Comparison of ENCODE assay signal across 11 cellular contexts in the genomic region with DNA sequence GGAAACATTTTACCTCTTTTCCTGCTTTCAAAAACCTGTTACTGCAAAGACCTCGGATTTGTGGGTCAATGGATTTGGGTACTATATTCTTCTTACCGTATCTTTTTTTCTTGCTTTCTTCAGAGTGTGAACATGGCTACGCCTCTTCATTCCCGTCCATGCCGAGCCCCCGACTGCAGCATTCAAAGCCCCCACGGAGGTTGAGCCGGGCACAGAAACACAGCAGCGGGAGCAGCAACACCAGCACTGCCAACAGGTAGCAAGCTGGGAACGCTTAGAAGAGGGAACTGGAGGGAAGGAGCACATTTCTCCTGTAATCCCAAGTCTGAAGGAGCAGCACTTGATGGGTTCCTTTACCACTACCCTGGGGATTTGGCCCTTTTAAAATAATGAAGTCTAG. TPM values are rescaled to one million over a fixed set of nuclear protein-coding genes. Genes with fewer than 3 reads are reported as not detected.
DNase-seq lines count a peak whose midpoint lies in the region; ATAC-seq and TF ChIP-seq lines count a peak whose summit lies in the region.
"Had no signal": no experiment of that assay in that cellular context is flagged by ENCODE, and none has a peak within 500 bp of the region (broad histone marks: within the 10 kb centered on the region; RNA-seq: fewer than 3 reads in every experiment).

No MANE protein-coding gene starts in this region.

- no peak for TF ChIP-seq POLR2A in vagina (IDR thresholded peaks at IDR 0.05)

- peak overlapping the region; percentile 91 for H3K4me3 Mint-ChIP-seq in CD4-positive, alpha-beta T cell

- H3K36me3 ChIP-seq in HUES6 (ENCODE audit: control insufficient read depth, insufficient read depth, low read length): 0 out of 2 replicates have a peak, but pooled peaks cover 11% of the 10 kb centered on the region
- peaks cover 12% of the 10 kb centered on the region for H3K36me3 ChIP-seq in neutrophil
- peaks cover 0 to 4% of the 10 kb centered on the region in 2 donors for H3K36me3 ChIP-seq in vagina
- H3K36me3 ChIP-seq: upper lobe of right lung had no signal

- H3K4me1 Mint-ChIP-seq in CD4-positive, alpha-beta T cell (ENCODE audit: low read depth): peaks cover 22% of the 10 kb centered on the region

- H3K27ac Mint-ChIP-seq in CD4-positive, alpha-beta T cell: peak overlapping the region; percentile 96

- ATAC-seq in CD4-positive, alpha-beta T cell (ENCODE audit: poor library complexity): no peak
- ATAC-seq in HG02623 (IDR thresholded peaks at IDR 0.05; ENCODE audit: unreplicated experiment): no peak

- H3K36me3 Mint-ChIP-seq in CD4-positive, alpha-beta T cell (ENCODE audit: low read depth): peaks cover 54% of the 10 kb centered on the region

- H3K27ac ChIP-seq in CD4-positive, alpha-beta T cell (ENCODE audit: low read depth, low read length): no peak overlapping the region
- H3K27ac ChIP-seq in HUES6 (ENCODE audit: low read depth, low read length): no peak overlapping the region
- peak overlapping the region; percentile 88 to 99 for H3K27ac ChIP-seq in coronary artery
- H3K27ac ChIP-seq in neutrophil: peak overlapping the region; percentile 96
- H3K27ac ChIP-seq in vagina: no peak overlapping the region

- H3K9me3 ChIP-seq in CD4-positive, alpha-beta T cell (ENCODE audit: control insufficient read depth, low read length): no peaks in the 10 kb centered on the region
- H3K9me3 ChIP-seq in HUES6 (ENCODE audit: control insufficient read depth, insufficient read depth, low read depth, low read length) (no peaks in the 10 kb centered on the region), neutrophil (no peaks in the 10 kb centered on the region), vagina (no peaks in the 10 kb centered on the region)
- H3K9me3 ChIP-seq: mucosa of descending colon, upper lobe of right lung had no signal

- DNase-seq in CD4-positive, alpha-beta T cell: no peak
- no peak for DNase-seq in coronary artery (ENCODE audit: low spot score)
- DNase-seq in vagina (ENCODE audit: extremely low spot score in 2 of 2): no peak
- no peak for DNase-seq in GM20000 (ENCODE audit: low spot score)
- DNase-seq: activated CD4-positive, alpha-beta T cell treated with anti-CD3 and anti-CD28 coated beads, Interleukin-2, amount 50 U/mL, for 48 hours; DMS79 treated with DMSO at 0.1 percent for 48 hours; upper lobe of right lung had no signal

- H3K4me3 ChIP-seq in HUES6 (ENCODE audit: low read depth, low read length) (peak overlapping the region; percentile 88; the same call in 1 of the 2 replicates), coronary artery (peak overlapping the region; percentile 94), neutrophil (ENCODE audit: low read depth in 1 of 2, low read length in 1 of 2) (peak overlapping the region in 1 of 2 experiments; percentile 88), vagina (peak overlapping the region in 1 of 2 donors; percentile 79)

- CTCF ChIA-PET in CD4-positive, alpha-beta T cell (lab: Charles Lee): no interaction called here

- H3K27me3 ChIP-seq in CD4-positive, alpha-beta T cell (ENCODE audit: control insufficient read depth, insufficient read depth, low read length): no peaks in the 10 kb centered on the region
- H3K27me3 ChIP-seq in HUES6 (ENCODE audit: control insufficient read depth, insufficient read depth, low read length) (no peaks in the 10 kb centered on the region), neutrophil (no peaks in the 10 kb centered on the region), vagina (no peaks in the 10 kb centered on the region)
- H3K27me3 ChIP-seq: upper lobe of right lung had no signal

- intact Hi-C loops in CD4-positive, alpha-beta T cell (cut with DNase I, micrococcal nuclease): loop anchor here (2.0 to 10.0 kb wide), 8 partner anchors 89 to 1957 kb away; partner anchors contain the start of genes ADD3 (in 2 of the 2), DUSP5 (in 1 of the 2), GPAM (in 1 of the 2) and SMC3 (in 1 of the 2)
- intact Hi-C loops in vagina (cut with DNase I): loop anchor here (10.0 kb wide), 1 partner anchor 47 kb away; no protein-coding TSS in a partner anchor

- H3K4me1 ChIP-seq in HUES6 (ENCODE audit: control insufficient read depth, insufficient read depth, low read length) (no peaks in the 10 kb centered on the region), neutrophil (ENCODE audit: control insufficient read depth in 1 of 2, insufficient read depth in 1 of 2, low read depth in 1 of 2, low read length in 1 of 2) (peaks cover 24 to 25% of the 10 kb centered on the region in 2 experiments), vagina (peaks cover 17% of the 10 kb centered on the region)

- no peak for TF ChIP-seq CTCF in CD4-positive, alpha-beta T cell (IDR thresholded peaks at IDR 0.05)
- TF ChIP-seq CTCF in coronary artery (IDR thresholded peaks at IDR 0.05) (no peak), neutrophil (IDR thresholded peaks at IDR 0.05) (no peak), vagina (IDR thresholded peaks at IDR 0.05) (no peak), GM20000 (IDR thresholded peaks at IDR 0.05; ENCODE audit: extremely low read depth, missing control alignments) (no peak)

- H3K27me3 Mint-ChIP-seq in CD4-positive, alpha-beta T cell: no peaks in the 10 kb centered on the region

- no peaks in the 10 kb centered on the region for H3K9me3 Mint-ChIP-seq in CD4-positive, alpha-beta T cell

- POLR2A ChIA-PET in CD4-positive, alpha-beta T cell (lab: Charles Lee): interaction anchor here (0.6 to 10.1 kb wide), 2 partner anchors 18 to 46 kb away, joined by 3 to 386 read pairs; partner anchors contain the start of gene MXI1

- H3K9ac ChIP-seq in HUES6 (ENCODE audit: low read length): no peak overlapping the region

RNA-seq across cellular contexts. Expression of gene MXI1, which starts 20.7 kb away (rescaled TPM):
- 10 to 100 TPM; 74.3 to 84.3 TPM for total RNA-seq in CD4-positive, alpha-beta T cell
- total RNA-seq in vagina: 49.8 TPM

Comparison
In these comparisons a context has a peak if more than half of its experiments do, and no peak if none do; other contexts are left out.
1. H3K27ac ChIP-seq: peak in coronary artery (2 of 2) and neutrophil (single experiment); none in CD4-positive, alpha-beta T cell (single experiment), HUES6 (single experiment) and vagina (single experiment).